Comparison of ENCODE assay signal across 1 cellular context in the genomic region with DNA sequence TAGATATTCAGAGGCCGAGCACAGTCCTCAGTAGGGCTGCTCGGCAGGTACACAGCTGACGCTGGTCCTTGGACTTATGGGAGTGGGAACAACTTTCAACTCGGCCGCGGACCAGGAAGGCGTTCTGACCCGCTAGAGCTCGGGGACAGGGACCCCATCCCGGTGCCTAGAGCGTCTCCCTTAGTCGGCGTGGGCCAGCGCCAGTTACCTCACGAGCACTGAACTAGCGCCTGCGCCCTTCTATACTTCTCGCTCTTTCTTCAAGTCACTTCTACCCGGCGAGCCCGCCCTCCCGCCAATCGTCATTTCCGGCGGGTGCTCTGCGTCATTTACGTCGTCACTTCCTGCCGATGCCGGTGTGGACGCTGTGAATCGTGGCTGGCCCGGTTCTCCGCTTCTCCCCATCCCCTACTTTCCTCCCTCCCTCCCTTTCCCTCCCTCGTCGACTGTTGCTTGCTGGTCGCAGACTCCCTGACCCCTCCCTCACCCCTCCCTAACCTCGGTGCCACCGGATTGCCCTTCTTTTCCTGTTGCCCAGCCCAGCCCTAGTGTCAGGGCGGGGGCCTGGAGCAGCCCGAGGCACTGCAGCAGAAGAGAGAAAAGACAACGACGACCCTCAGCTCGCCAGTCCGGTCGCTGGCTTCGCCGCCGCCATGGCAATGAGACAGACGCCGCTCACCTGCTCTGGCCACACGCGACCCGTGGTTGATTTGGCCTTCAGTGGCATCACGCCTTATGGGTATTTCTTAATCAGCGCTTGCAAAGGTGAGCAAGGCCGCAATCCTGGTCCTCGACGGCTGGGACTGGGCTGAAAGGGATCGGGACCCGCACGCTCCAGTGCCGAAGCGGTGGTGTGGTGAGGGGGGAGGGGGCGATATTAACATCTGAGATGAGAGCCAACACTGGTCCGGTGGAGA.
A peak's percentile ranks its signal among the peaks of the same experiment; 100 is the strongest.
TF ChIP-seq lines count a peak whose summit lies in the region.

Gene STRAP, plus strand, starts transcription at position 333 of the 917 bp plus-strand sequence. Its CDS starts 321 bp downstream, at position 654.

TF ChIP-seq in HepG2, 621 proteins besides CTCF, POLR2A, EP300 and RAD21 (continued from another document and continues in another):
- TF ChIP-seq, protein P1, sequence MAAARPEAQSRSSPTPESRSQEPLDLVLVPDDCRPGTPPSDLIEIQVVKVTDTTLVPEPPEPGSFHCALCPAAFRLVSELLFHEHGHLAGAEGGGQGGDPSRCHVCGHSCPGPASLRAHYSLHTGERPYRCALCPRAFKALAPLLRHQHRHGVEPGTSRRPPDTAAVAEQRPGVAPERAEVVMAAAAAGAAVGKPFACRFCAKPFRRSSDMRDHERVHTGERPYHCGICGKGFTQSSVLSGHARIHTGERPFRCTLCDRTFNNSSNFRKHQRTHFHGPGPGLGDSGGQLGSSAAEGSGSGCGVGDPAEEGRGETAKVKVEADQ (CRISPR knock-in tag; IDR thresholded peaks at IDR 0.05; ENCODE audit: borderline replicate concordance): no peak
- TF ChIP-seq GTF3A (CRISPR knock-in tag; conservative IDR thresholded peaks at IDR 0.05) (peak; percentile 88), ZNF597 (CRISPR knock-in tag; IDR thresholded peaks at IDR 0.05) (no peak), TBX3 (IDR thresholded peaks at IDR 0.05; ENCODE audit: borderline replicate concordance) (no peak), GZF1 (CRISPR knock-in tag; IDR thresholded peaks at IDR 0.05) (no peak), RORA (CRISPR knock-in tag; IDR thresholded peaks at IDR 0.05) (no peak), KLF11 (CRISPR knock-in tag; IDR thresholded peaks at IDR 0.05) (no peak), ZNF678 (CRISPR knock-in tag; IDR thresholded peaks at IDR 0.05) (peak; percentile 79; the same call in 1 of the 2 replicates), FOXA1 (IDR thresholded peaks at IDR 0.05) (no peak), FOXA1 (CRISPR knock-in tag; IDR thresholded peaks at IDR 0.05) (no peak), ZBTB8A (CRISPR knock-in tag; IDR thresholded peaks at IDR 0.05; ENCODE audit: borderline replicate concordance, low read depth) (peak; percentile 21; the same call in 1 of the 2 replicates), KDM5A (IDR thresholded peaks at IDR 0.05; ENCODE audit: borderline replicate concordance, low read length) (peak; percentile 94), KDM2A (CRISPR knock-in tag; IDR thresholded peaks at IDR 0.05; ENCODE audit: borderline replicate concordance, low read depth) (peak; percentile 87; the same call in 1 of the 2 replicates), ZBTB42 (CRISPR knock-in tag; IDR thresholded peaks at IDR 0.05) (peak; percentile 6; the same call in 1 of the 2 replicates), ZNF75D (CRISPR knock-in tag; IDR thresholded peaks at IDR 0.05; ENCODE audit: borderline replicate concordance) (0 out of 2 replicates have a peak, but pooled peaks have one; percentile 17), ZNF660 (CRISPR knock-in tag; IDR thresholded peaks at IDR 0.05; ENCODE audit: borderline replicate concordance, low read depth) (no peak), CENPT (CRISPR knock-in tag; IDR thresholded peaks at IDR 0.05; ENCODE audit: low read depth) (0 out of 2 replicates have a peak, but pooled peaks have one; percentile 74), HDAC2 (CRISPR knock-in tag; IDR thresholded peaks at IDR 0.05) (peak; percentile 21; the same call in 1 of the 2 replicates), RBM39 (IDR thresholded peaks at IDR 0.05; ENCODE audit: low read depth, low read length, poor library complexity, severe bottlenecking) (no peak), ZNF33A (CRISPR knock-in tag; IDR thresholded peaks at IDR 0.05; ENCODE audit: borderline replicate concordance) (no peak)
- TF ChIP-seq, protein P2, sequence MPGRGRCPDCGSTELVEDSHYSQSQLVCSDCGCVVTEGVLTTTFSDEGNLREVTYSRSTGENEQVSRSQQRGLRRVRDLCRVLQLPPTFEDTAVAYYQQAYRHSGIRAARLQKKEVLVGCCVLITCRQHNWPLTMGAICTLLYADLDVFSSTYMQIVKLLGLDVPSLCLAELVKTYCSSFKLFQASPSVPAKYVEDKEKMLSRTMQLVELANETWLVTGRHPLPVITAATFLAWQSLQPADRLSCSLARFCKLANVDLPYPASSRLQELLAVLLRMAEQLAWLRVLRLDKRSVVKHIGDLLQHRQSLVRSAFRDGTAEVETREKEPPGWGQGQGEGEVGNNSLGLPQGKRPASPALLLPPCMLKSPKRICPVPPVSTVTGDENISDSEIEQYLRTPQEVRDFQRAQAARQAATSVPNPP (CRISPR knock-in tag; IDR thresholded peaks at IDR 0.05): peak; percentile 60; the same call in 1 of the 2 replicates
- TF ChIP-seq, protein P3, sequence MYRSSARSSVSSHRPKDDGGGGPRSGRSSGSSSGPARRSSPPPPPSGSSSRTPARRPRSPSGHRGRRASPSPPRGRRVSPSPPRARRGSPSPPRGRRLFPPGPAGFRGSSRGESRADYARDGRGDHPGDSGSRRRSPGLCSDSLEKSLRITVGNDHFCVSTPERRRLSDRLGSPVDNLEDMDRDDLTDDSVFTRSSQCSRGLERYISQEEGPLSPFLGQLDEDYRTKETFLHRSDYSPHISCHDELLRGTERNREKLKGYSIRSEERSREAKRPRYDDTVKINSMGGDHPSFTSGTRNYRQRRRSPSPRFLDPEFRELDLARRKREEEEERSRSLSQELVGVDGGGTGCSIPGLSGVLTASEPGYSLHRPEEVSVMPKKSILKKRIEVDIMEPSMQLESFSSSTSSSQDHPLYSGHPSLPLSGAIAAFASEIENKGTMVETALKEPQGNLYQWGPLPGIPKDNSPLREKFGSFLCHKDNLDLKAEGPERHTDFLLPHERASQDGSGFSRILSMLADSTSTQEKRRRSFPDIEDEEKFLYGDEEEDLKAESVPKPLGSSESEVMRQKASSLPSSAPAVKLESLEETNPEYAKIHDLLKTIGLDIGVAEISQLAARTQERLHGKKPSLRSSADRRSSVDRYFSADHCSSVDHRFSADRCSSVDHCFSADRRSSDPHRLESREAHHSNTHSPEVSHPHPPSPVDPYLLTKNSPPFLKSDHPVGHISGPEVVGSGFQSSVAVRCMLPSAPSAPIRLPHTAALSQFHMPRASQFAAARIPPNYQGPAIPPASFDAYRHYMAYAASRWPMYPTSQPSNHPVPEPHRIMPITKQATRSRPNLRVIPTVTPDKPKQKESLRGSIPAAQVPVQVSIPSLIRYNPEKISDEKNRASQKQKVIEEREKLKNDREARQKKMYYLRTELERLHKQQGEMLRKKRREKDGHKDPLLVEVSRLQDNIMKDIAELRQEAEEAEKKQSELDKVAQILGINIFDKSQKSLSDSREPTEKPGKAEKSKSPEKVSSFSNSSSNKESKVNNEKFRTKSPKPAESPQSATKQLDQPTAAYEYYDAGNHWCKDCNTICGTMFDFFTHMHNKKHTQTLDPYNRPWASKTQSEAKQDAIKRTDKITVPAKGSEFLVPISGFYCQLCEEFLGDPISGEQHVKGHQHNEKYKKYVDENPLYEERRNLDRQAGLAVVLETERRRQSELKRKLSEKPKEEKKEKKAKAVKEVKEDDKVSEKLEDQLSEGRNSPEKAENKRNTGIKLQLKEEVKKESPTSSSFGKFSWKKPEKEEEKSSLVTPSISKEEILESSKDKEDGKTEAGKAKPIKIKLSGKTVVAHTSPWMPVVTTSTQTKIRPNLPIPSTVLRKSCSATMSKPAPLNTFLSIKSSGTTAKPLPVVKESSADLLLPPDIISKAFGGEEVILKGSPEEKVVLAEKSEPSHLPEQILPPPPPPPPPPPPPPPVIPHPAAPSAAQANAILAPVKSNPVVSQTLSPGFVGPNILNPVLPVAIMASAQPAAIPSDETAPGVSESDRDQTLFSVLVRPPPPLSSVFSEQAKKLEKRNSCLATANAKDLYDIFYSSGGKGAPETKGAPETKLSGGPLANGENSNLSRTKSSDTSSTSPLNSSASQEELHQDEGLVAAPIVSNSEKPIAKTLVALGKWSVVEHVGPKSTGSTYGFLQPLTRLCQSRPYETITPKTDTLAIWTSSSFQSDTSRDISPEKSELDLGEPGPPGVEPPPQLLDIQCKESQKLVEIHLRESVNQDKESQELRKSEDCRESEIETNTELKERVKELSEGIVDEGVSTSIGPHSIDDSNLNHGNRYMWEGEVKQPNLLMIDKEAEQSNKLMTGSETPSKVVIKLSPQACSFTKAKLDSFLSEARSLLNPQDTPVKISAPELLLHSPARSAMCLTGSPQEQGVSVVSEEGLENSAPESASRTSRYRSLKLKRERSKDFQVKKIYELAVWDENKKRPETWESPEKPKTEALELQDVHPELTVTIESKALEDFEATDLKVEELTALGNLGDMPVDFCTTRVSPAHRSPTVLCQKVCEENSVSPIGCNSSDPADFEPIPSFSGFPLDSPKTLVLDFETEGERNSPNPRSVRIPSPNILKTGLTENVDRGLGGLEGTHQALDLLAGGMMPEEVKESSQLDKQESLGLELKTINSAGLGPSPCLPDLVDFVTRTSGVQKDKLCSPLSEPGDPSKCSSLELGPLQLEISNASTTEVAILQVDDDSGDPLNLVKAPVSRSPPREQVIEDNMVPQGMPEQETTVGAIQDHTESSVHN (CRISPR knock-in tag; IDR thresholded peaks at IDR 0.05): peak; percentile 58; the same call in 1 of the 2 replicates
- TF ChIP-seq, protein P4, sequence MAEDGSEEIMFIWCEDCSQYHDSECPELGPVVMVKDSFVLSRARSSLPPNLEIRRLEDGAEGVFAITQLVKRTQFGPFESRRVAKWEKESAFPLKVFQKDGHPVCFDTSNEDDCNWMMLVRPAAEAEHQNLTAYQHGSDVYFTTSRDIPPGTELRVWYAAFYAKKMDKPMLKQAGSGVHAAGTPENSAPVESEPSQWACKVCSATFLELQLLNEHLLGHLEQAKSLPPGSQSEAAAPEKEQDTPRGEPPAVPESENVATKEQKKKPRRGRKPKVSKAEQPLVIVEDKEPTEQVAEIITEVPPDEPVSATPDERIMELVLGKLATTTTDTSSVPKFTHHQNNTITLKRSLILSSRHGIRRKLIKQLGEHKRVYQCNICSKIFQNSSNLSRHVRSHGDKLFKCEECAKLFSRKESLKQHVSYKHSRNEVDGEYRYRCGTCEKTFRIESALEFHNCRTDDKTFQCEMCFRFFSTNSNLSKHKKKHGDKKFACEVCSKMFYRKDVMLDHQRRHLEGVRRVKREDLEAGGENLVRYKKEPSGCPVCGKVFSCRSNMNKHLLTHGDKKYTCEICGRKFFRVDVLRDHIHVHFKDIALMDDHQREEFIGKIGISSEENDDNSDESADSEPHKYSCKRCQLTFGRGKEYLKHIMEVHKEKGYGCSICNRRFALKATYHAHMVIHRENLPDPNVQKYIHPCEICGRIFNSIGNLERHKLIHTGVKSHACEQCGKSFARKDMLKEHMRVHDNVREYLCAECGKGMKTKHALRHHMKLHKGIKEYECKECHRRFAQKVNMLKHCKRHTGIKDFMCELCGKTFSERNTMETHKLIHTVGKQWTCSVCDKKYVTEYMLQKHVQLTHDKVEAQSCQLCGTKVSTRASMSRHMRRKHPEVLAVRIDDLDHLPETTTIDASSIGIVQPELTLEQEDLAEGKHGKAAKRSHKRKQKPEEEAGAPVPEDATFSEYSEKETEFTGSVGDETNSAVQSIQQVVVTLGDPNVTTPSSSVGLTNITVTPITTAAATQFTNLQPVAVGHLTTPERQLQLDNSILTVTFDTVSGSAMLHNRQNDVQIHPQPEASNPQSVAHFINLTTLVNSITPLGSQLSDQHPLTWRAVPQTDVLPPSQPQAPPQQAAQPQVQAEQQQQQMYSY (CRISPR knock-in tag; IDR thresholded peaks at IDR 0.05): no peak
- TF ChIP-seq, protein P5, sequence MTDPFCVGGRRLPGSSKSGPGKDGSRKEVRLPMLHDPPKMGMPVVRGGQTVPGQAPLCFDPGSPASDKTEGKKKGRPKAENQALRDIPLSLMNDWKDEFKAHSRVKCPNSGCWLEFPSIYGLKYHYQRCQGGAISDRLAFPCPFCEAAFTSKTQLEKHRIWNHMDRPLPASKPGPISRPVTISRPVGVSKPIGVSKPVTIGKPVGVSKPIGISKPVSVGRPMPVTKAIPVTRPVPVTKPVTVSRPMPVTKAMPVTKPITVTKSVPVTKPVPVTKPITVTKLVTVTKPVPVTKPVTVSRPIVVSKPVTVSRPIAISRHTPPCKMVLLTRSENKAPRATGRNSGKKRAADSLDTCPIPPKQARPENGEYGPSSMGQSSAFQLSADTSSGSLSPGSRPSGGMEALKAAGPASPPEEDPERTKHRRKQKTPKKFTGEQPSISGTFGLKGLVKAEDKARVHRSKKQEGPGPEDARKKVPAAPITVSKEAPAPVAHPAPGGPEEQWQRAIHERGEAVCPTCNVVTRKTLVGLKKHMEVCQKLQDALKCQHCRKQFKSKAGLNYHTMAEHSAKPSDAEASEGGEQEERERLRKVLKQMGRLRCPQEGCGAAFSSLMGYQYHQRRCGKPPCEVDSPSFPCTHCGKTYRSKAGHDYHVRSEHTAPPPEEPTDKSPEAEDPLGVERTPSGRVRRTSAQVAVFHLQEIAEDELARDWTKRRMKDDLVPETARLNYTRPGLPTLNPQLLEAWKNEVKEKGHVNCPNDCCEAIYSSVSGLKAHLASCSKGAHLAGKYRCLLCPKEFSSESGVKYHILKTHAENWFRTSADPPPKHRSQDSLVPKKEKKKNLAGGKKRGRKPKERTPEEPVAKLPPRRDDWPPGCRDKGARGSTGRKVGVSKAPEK (CRISPR knock-in tag; IDR thresholded peaks at IDR 0.05; ENCODE audit: borderline replicate concordance): no peak
- TF ChIP-seq, protein P6, sequence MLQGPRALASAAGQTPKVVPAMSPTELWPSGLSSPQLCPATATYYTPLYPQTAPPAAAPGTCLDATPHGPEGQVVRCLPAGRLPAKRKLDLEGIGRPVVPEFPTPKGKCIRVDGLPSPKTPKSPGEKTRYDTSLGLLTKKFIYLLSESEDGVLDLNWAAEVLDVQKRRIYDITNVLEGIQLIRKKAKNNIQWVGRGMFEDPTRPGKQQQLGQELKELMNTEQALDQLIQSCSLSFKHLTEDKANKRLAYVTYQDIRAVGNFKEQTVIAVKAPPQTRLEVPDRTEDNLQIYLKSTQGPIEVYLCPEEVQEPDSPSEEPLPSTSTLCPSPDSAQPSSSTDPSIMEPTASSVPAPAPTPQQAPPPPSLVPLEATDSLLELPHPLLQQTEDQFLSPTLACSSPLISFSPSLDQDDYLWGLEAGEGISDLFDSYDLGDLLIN (CRISPR knock-in tag; IDR thresholded peaks at IDR 0.05; ENCODE audit: borderline replicate concordance): 0 out of 2 replicates have a peak, but pooled peaks have one; percentile 70
- TF ChIP-seq, protein P7, sequence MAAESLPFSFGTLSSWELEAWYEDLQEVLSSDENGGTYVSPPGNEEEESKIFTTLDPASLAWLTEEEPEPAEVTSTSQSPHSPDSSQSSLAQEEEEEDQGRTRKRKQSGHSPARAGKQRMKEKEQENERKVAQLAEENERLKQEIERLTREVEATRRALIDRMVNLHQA (CRISPR knock-in tag; IDR thresholded peaks at IDR 0.05): no peak
